Comparison of ENCODE assay signal across 19 cellular contexts in the genomic region with DNA sequence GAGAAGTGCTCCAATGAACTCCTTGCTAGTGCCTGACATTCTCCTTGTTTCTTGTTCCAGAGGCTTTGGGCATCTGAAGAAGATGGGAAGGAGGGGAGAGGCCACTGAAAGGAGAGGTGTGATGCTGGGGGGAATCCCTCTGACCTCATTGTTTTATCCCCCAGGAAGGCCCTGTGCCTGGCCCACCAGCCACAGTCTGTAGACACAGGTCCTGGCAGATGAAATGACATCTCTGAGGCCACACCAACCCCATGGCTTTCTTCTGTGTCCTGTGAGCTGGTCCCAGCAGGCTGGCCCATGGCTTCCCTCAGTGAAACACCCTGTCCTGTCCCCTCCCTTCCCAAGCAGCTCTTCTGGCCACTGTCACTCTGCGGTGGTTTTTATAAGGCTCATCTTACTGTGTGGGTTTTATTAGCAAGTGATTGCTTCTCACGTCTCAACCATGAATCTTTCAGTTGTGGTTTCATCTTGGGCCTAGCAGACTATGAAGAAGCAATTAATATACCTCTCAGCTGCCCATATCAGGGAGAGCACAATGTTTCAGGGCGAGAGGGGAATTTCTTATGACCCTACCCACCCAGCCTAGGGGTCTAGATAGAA.
"Had no signal": no experiment of that assay in that cellular context is flagged by ENCODE, and none has a peak within 500 bp of the region (broad histone marks: within the 10 kb centered on the region; RNA-seq: fewer than 3 reads in every experiment).

No MANE protein-coding gene starts in this region.

- H3K27ac Mint-ChIP-seq: activated CD4-positive, alpha-beta memory T cell treated with anti-CD3 and anti-CD28 coated beads for 36 hours; activated CD4-positive, alpha-beta T cell treated with anti-CD3 and anti-CD28 coated beads for 36 hours; activated naive CD4-positive, alpha-beta T cell treated with anti-CD3 and anti-CD28 coated beads, Interleukin-2, amount 50 U/mL, for 72 hours; activated T-cell treated with anti-CD3 and anti-CD28 coated beads, Interleukin-2, amount 50 U/mL, for 24 hours; type B pancreatic cell had no signal

- H3K4me1 Mint-ChIP-seq: activated CD4-positive, alpha-beta T cell treated with anti-CD3 and anti-CD28 coated beads for 36 hours; naive thymus-derived CD8-positive, alpha-beta T cell had no signal

- H3K9me3 ChIP-seq: esophagus muscularis mucosa, left lung, suprapubic skin had no signal

- H3K9me3 Mint-ChIP-seq: activated CD4-positive, alpha-beta memory T cell treated with anti-CD3 and anti-CD28 coated beads for 36 hours; activated naive CD4-positive, alpha-beta T cell treated with anti-CD3 and anti-CD28 coated beads, Interleukin-2, amount 50 U/mL, for 72 hours; activated T-cell treated with anti-CD3 and anti-CD28 coated beads, Interleukin-2, amount 50 U/mL, for 24 hours; naive thymus-derived CD8-positive, alpha-beta T cell; type B pancreatic cell had no signal

- DNase-seq: activated CD4-positive, alpha-beta memory T cell treated with anti-CD3 and anti-CD28 coated beads for 36 hours; activated CD4-positive, alpha-beta T cell treated with anti-CD3 and anti-CD28 coated beads for 36 hours; activated effector memory CD4-positive, alpha-beta T cell treated with Interleukin-2 at 50 U/mL for 16 hours; activated T-cell treated with anti-CD3 and anti-CD28 coated beads, Interleukin-2, amount 50 U/mL, for 24 hours; central memory CD4-positive, alpha-beta T cell; effector CD4-positive, alpha-beta T cell; hippocampal formation; left lung; mammary epithelial cell; naive thymus-derived CD8-positive, alpha-beta T cell; nucleus accumbens; stimulated activated CD4-positive, alpha-beta T cell treated with anti-CD3 and anti-CD28 coated beads, Interleukin-15, amount 100 ng/mL, for 24 hours; stimulated activated CD4-positive, alpha-beta T cell treated with anti-CD3 and anti-CD28 coated beads, Interleukin-4, amount 100 ng/mL, for 1 hour; stimulated activated naive CD4-positive, alpha-beta T cell treated with Interleukin-2 at 50 U/mL for 16 hours had no signal

- H3K4me3 ChIP-seq: coronary artery, esophagus muscularis mucosa, left lung, suprapubic skin had no signal

- H3K4me3 Mint-ChIP-seq: activated CD4-positive, alpha-beta memory T cell treated with anti-CD3 and anti-CD28 coated beads for 36 hours; activated CD4-positive, alpha-beta T cell treated with anti-CD3 and anti-CD28 coated beads for 36 hours; activated T-cell treated with anti-CD3 and anti-CD28 coated beads, Interleukin-2, amount 50 U/mL, for 24 hours; naive thymus-derived CD8-positive, alpha-beta T cell; type B pancreatic cell had no signal

- H3K27ac ChIP-seq: coronary artery, esophagus muscularis mucosa, left lung, suprapubic skin had no signal

- H3K36me3 Mint-ChIP-seq: activated CD4-positive, alpha-beta memory T cell treated with anti-CD3 and anti-CD28 coated beads for 36 hours; activated naive CD4-positive, alpha-beta T cell treated with anti-CD3 and anti-CD28 coated beads, Interleukin-2, amount 50 U/mL, for 72 hours; naive thymus-derived CD8-positive, alpha-beta T cell; type B pancreatic cell had no signal

- H3K4me1 ChIP-seq: esophagus muscularis mucosa, left lung, suprapubic skin had no signal

- ATAC-seq: activated CD4-positive, alpha-beta T cell treated with anti-CD3 and anti-CD28 coated beads for 36 hours; activated naive CD4-positive, alpha-beta T cell treated with anti-CD3 and anti-CD28 coated beads, Interleukin-2, amount 50 U/mL, for 72 hours; left lung; naive thymus-derived CD8-positive, alpha-beta T cell had no signal

- H3K27me3 ChIP-seq: esophagus muscularis mucosa, left lung, suprapubic skin had no signal

- H3K36me3 ChIP-seq: esophagus muscularis mucosa, left lung, suprapubic skin had no signal
